Comparison of ENCODE assay signal across 22 cellular contexts in genomic region chr15:29466292-29466691, GRCh38.
"Had no signal": no experiment of that assay in that cellular context is flagged by ENCODE, and none has a peak within 500 bp of the region (broad histone marks: within the 10 kb centered on the region; RNA-seq: fewer than 3 reads in every experiment).

No MANE protein-coding gene starts in this region.

- H3K4me1 ChIP-seq: gastrocnemius medialis, left lung, lower lobe of right lung had no signal

- H3K9me3 ChIP-seq: esophagus squamous epithelium, gastrocnemius medialis, heart right ventricle, left lung, lower lobe of right lung had no signal

- H3K27ac ChIP-seq: coronary artery, epithelial cell of prostate, esophagus squamous epithelium, gastrocnemius medialis, heart right ventricle, left lung, lower lobe of right lung had no signal

- H3K4me3 ChIP-seq: coronary artery, dorsolateral prefrontal cortex, esophagus squamous epithelium, gastrocnemius medialis, heart right ventricle, left lung, lower lobe of right lung had no signal

- H3K36me3 ChIP-seq: esophagus squamous epithelium, gastrocnemius medialis, heart right ventricle, left lung, lower lobe of right lung had no signal

- H3K27me3 ChIP-seq: dorsolateral prefrontal cortex, gastrocnemius medialis, heart right ventricle, left lung had no signal

- DNase-seq: dermis blood vessel endothelial cell; effector CD4-positive, alpha-beta T cell; effector memory CD4-positive, alpha-beta T cell; erythroblast; esophagus squamous epithelium; foreskin fibroblast; foreskin melanocyte; gastrocnemius medialis; glutamatergic neuron; head of caudate nucleus; heart right ventricle; hippocampal formation; left cardiac atrium; left lung; left ventricle myocardium superior; lower lobe of right lung; mesenchymal stem cell; midbrain had no signal

- ATAC-seq: esophagus mucosa, gastrocnemius medialis, heart right ventricle, left cardiac atrium, left lung, left ventricle myocardium superior, lower lobe of right lung had no signal
